In the genomic region with DNA sequence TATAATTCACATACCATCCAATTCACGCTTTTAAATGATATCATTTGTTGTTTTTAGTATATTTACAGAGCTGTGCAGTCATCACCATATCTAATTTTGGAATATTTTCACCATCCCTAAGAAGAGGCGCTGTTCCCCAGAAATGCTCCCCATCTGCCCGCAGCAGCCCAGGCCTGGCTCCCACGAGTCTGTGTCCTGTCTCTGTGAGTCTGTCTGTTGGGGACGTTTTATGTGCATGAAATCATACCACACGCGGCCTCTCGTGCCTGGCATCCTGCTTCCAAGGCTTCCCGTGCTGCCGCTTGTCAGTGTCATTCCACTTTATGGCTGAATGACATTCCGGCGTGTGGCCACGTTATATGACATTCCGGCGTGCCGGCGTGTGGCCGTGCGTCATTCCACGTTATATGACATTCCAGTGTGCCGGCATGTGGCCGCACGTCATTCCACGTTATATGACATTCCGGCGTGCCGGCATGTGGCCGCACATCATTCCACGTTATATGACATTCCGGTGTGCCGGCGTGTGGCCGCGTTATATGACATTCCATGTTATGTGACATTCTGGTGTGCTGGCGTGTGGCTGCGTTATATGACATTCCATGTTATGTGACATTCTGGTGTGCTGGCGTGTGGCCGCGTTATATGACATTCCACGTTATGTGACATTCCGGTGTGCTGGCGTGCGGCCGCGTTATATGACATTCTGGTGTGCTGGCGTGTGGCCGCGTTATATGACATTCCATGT, we compare ENCODE assay signal across 27 cellular contexts.
"Had no signal": no experiment of that assay in that cellular context is flagged by ENCODE, and none has a peak within 500 bp of the region (broad histone marks: within the 10 kb centered on the region; RNA-seq: fewer than 3 reads in every experiment).

No MANE protein-coding gene starts in this region.

- DNase-seq: activated CD4-positive, alpha-beta T cell treated with anti-CD3 and anti-CD28 coated beads for 4 hours; activated CD8-positive, alpha-beta memory T cell treated with anti-CD3 and anti-CD28 coated beads, Interleukin-2, amount 50 U/mL, for 4 hours; activated CD8-positive, alpha-beta T cell treated with anti-CD3 and anti-CD28 coated beads for 36 hours; activated gamma-delta T cell treated with Interleukin-2 at 50 U/mL for 16 hours; activated naive CD4-positive, alpha-beta T cell treated with anti-CD3 and anti-CD28 coated beads, Interleukin-2, amount 10 ng/mL, durations not matched to agents 7 days and 5 days; activated naive CD8-positive, alpha-beta T cell treated with anti-CD3 and anti-CD28 coated beads, Interleukin-2, amount 10 ng/mL, durations not matched to agents 7 days and 5 days; activated T-cell treated with anti-CD3 and anti-CD28 coated beads, Interleukin-2, amount 50 U/mL, for 72 hours; adrenal gland; aorta; Karpas-422; MM.1S; NCI-H1105; NCI-H1436; NCI-H1694 treated with DMSO at 0.1 percent for 48 hours; NCI-H2029 treated with DMSO at 0.1 percent for 48 hours; NCI-H345; NCI-H510A treated with DMSO at 0.1 percent for 48 hours; NCI-H69; NK-92 treated with Interleukin-12 subunit alpha and Interleukin-12 subunit beta, amount 100 ng/mL, for 24 hours; OCI-M1; Right ventricle myocardium superior; RPMI8226; SW 1271 had no signal

- H3K27me3 ChIP-seq: adrenal gland, SJSA1 had no signal

- H3K27ac ChIP-seq: adrenal gland, SJSA1 had no signal

- H3K4me3 ChIP-seq: adrenal gland, SJSA1 had no signal

- H3K9me3 ChIP-seq: adrenal gland, SJSA1 had no signal

- H3K4me1 ChIP-seq: adrenal gland had no signal

- ATAC-seq: activated CD4-positive, CD25-positive, alpha-beta regulatory T cell treated with anti-CD3 and anti-CD28 coated beads, Interleukin-2, amount 50 U/mL, for 24 hours; activated T-cell treated with anti-CD3 and anti-CD28 coated beads, Interleukin-2, amount 50 U/mL, for 72 hours; Panc1; SK-N-SH treated with all-trans-retinoic acid at 6 μM for 48 hours had no signal
